In the genomic region with DNA sequence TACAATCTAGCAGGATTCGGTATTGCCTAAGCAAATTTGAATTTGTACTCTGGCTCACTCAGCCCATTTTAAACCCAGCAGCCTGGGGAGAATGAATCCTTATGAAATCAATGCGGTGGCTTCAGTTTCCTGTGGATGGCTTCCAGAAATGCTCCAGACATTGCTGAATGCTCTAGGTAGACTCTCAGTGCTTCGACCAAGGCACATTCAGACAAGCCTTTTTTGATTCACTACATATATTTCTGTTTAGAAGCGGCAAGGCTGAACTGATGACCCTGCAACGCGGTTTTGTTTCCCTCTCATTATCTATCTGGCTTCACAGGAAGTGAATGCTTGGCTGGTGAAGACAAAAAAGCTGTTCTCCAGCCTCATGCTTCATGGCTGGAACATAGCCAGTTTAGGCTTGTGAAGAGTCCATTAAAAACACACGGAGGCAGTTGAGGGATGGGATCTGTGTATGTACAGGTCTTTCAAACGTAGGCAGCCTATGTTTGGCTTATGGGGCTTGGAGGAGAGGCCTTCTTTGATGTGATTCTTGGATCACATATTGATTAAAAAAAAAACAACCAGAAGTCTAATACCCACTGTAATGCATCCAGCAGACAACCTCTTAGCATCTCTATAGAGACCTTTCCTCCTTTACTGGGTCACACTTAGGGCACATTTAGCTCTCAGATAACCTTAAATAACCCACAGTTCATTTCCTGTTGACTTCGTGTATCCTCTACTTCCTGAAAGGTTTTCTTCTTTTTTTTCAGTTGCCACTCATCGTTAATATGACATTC, we compare ENCODE assay signal across 1 cellular context.
TF ChIP-seq lines count a peak whose summit lies in the region.

No MANE protein-coding gene starts in this region.

TF ChIP-seq in K562, 482 proteins besides CTCF, POLR2A, EP300 and RAD21 (continued from another document):
- TF ChIP-seq, protein P1, sequence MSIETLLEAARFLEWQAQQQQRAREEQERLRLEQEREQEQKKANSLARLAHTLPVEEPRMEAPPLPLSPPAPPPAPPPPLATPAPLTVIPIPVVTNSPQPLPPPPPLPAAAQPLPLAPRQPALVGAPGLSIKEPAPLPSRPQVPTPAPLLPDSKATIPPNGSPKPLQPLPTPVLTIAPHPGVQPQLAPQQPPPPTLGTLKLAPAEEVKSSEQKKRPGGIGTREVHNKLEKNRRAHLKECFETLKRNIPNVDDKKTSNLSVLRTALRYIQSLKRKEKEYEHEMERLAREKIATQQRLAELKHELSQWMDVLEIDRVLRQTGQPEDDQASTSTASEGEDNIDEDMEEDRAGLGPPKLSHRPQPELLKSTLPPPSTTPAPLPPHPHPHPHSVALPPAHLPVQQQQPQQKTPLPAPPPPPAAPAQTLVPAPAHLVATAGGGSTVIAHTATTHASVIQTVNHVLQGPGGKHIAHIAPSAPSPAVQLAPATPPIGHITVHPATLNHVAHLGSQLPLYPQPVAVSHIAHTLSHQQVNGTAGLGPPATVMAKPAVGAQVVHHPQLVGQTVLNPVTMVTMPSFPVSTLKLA (conservative IDR thresholded peaks at IDR 0.05) = no peak
- TF ChIP-seq ZNF644 (tag; IDR thresholded peaks at IDR 0.05; ENCODE audit: low read depth) = no peak
- TF ChIP-seq NCOA2 (IDR thresholded peaks at IDR 0.05; ENCODE audit: partially characterized antibody in 2 of 2) = no peak
- TF ChIP-seq PHF20 (IDR thresholded peaks at IDR 0.05; ENCODE audit: partially characterized antibody) = no peak
- no peak for TF ChIP-seq ZNF184 (CRISPR knock-in tag; IDR thresholded peaks at IDR 0.05)
- no peak for TF ChIP-seq DEAF1 (CRISPR knock-in tag; IDR thresholded peaks at IDR 0.05)
- TF ChIP-seq EP400 (IDR thresholded peaks at IDR 0.05) = peak; percentile 23; the same call in 1 of the 2 replicates
- TF ChIP-seq CREBBP (IDR thresholded peaks at IDR 0.05; ENCODE audit: low read depth, low read length) = no peak
- TF ChIP-seq EWSR1 (IDR thresholded peaks at IDR 0.05; ENCODE audit: borderline replicate concordance, low read depth, partially characterized antibody) = no peak
- TF ChIP-seq ETV1 (tag; conservative IDR thresholded peaks at IDR 0.05; ENCODE audit: low read depth) = peak; percentile 30
- no peak for TF ChIP-seq GMEB1 (CRISPR knock-in tag; IDR thresholded peaks at IDR 0.05)
- no peak for TF ChIP-seq POLR2B (IDR thresholded peaks at IDR 0.05; ENCODE audit: low read depth, partially characterized antibody)
- no peak for TF ChIP-seq ATF7 (IDR thresholded peaks at IDR 0.05)
- TF ChIP-seq ZNF146 (CRISPR knock-in tag; IDR thresholded peaks at IDR 0.05; ENCODE audit: unreplicated experiment) = no peak
- TF ChIP-seq, protein P2, sequence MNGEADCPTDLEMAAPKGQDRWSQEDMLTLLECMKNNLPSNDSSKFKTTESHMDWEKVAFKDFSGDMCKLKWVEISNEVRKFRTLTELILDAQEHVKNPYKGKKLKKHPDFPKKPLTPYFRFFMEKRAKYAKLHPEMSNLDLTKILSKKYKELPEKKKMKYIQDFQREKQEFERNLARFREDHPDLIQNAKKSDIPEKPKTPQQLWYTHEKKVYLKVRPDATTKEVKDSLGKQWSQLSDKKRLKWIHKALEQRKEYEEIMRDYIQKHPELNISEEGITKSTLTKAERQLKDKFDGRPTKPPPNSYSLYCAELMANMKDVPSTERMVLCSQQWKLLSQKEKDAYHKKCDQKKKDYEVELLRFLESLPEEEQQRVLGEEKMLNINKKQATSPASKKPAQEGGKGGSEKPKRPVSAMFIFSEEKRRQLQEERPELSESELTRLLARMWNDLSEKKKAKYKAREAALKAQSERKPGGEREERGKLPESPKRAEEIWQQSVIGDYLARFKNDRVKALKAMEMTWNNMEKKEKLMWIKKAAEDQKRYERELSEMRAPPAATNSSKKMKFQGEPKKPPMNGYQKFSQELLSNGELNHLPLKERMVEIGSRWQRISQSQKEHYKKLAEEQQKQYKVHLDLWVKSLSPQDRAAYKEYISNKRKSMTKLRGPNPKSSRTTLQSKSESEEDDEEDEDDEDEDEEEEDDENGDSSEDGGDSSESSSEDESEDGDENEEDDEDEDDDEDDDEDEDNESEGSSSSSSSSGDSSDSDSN (IDR thresholded peaks at IDR 0.05; ENCODE audit: borderline replicate concordance in 1 of 2, low read depth in 2 of 2, low read length in 2 of 2) = no peak
- TF ChIP-seq ZNF354B (CRISPR knock-in tag; IDR thresholded peaks at IDR 0.05) = no peak
- TF ChIP-seq PURB (CRISPR knock-in tag; IDR thresholded peaks at IDR 0.05; ENCODE audit: low read depth) = no peak
- no peak for TF ChIP-seq ZNF24 (IDR thresholded peaks at IDR 0.05)
- no peak for TF ChIP-seq CHAMP1 (IDR thresholded peaks at IDR 0.05)
- 0 out of 2 replicates have a peak, but pooled peaks have one; percentile 16 for TF ChIP-seq ARID1B (IDR thresholded peaks at IDR 0.05)
- 0 out of 2 replicates have a peak, but pooled peaks have one; percentile 34 for TF ChIP-seq RNF2 (IDR thresholded peaks at IDR 0.05)
- TF ChIP-seq RFX5 (IDR thresholded peaks at IDR 0.05; ENCODE audit: low read depth, low read length) = no peak
- TF ChIP-seq MXD1 (CRISPR knock-in tag; IDR thresholded peaks at IDR 0.05; ENCODE audit: borderline replicate concordance, poor library complexity, severe bottlenecking) = no peak
- TF ChIP-seq DLX4 (CRISPR knock-in tag; IDR thresholded peaks at IDR 0.05) = no peak
- no peak for TF ChIP-seq SREBF1 (IDR thresholded peaks at IDR 0.05; ENCODE audit: borderline replicate concordance, low read depth, low read length)
- no peak for TF ChIP-seq MECOM (CRISPR knock-in tag; IDR thresholded peaks at IDR 0.05)
- no peak; a peak in 1 of 4 replicates for TF ChIP-seq ZNF639 (CRISPR knock-in tag; conservative IDR thresholded peaks at IDR 0.05 in 1 of 2, IDR thresholded peaks at IDR 0.05 in 1 of 2)
- TF ChIP-seq MAZ (CRISPR knock-in tag; conservative IDR thresholded peaks at IDR 0.05 in 1 of 2, IDR thresholded peaks at IDR 0.05 in 1 of 2) = no peak
- TF ChIP-seq ILK (tag; IDR thresholded peaks at IDR 0.05; ENCODE audit: borderline replicate concordance, low read depth) = no peak
- TF ChIP-seq, protein P3, sequence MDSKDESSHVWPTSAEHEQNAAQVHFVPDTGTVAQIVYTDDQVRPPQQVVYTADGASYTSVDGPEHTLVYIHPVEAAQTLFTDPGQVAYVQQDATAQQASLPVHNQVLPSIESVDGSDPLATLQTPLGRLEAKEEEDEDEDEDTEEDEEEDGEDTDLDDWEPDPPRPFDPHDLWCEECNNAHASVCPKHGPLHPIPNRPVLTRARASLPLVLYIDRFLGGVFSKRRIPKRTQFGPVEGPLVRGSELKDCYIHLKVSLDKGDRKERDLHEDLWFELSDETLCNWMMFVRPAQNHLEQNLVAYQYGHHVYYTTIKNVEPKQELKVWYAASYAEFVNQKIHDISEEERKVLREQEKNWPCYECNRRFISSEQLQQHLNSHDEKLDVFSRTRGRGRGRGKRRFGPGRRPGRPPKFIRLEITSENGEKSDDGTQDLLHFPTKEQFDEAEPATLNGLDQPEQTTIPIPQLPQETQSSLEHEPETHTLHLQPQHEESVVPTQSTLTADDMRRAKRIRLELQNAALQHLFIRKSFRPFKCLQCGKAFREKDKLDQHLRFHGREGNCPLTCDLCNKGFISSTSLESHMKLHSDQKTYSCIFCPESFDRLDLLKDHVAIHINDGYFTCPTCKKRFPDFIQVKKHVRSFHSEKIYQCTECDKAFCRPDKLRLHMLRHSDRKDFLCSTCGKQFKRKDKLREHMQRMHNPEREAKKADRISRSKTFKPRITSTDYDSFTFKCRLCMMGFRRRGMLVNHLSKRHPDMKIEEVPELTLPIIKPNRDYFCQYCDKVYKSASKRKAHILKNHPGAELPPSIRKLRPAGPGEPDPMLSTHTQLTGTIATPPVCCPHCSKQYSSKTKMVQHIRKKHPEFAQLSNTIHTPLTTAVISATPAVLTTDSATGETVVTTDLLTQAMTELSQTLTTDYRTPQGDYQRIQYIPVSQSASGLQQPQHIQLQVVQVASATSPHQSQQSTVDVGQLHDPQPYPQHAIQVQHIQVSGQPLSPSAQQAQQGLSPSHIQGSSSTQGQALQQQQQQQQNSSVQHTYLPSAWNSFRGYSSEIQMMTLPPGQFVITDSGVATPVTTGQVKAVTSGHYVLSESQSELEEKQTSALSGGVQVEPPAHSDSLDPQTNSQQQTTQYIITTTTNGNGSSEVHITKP (IDR thresholded peaks at IDR 0.05; ENCODE audit: partially characterized antibody) = no peak
- no peak for TF ChIP-seq NFYB (IDR thresholded peaks at IDR 0.05; ENCODE audit: extremely low read depth, insufficient read length)
- no peak for TF ChIP-seq MBD2 (IDR thresholded peaks at IDR 0.05; ENCODE audit: borderline replicate concordance, low read depth)
- TF ChIP-seq MED1 (CRISPR knock-in tag; IDR thresholded peaks at IDR 0.05; ENCODE audit: borderline replicate concordance) = no peak
- no peak for TF ChIP-seq CREM (IDR thresholded peaks at IDR 0.05; ENCODE audit: low read depth)
- TF ChIP-seq MYNN (IDR thresholded peaks at IDR 0.05) = no peak
- no peak for TF ChIP-seq MYNN (CRISPR knock-in tag; IDR thresholded peaks at IDR 0.05)
- no peak for TF ChIP-seq HLTF (IDR thresholded peaks at IDR 0.05)
- TF ChIP-seq, protein P4, sequence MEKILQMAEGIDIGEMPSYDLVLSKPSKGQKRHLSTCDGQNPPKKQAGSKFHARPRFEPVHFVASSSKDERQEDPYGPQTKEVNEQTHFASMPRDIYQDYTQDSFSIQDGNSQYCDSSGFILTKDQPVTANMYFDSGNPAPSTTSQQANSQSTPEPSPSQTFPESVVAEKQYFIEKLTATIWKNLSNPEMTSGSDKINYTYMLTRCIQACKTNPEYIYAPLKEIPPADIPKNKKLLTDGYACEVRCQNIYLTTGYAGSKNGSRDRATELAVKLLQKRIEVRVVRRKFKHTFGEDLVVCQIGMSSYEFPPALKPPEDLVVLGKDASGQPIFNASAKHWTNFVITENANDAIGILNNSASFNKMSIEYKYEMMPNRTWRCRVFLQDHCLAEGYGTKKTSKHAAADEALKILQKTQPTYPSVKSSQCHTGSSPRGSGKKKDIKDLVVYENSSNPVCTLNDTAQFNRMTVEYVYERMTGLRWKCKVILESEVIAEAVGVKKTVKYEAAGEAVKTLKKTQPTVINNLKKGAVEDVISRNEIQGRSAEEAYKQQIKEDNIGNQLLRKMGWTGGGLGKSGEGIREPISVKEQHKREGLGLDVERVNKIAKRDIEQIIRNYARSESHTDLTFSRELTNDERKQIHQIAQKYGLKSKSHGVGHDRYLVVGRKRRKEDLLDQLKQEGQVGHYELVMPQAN (IDR thresholded peaks at IDR 0.05; ENCODE audit: borderline replicate concordance) = no peak
- TF ChIP-seq L3MBTL2 (IDR thresholded peaks at IDR 0.05) = peak; percentile 83
- TF ChIP-seq ZBED1 (IDR thresholded peaks at IDR 0.05) = no peak
